1 cellular context compared by ENCODE assay signal in the genomic region with DNA sequence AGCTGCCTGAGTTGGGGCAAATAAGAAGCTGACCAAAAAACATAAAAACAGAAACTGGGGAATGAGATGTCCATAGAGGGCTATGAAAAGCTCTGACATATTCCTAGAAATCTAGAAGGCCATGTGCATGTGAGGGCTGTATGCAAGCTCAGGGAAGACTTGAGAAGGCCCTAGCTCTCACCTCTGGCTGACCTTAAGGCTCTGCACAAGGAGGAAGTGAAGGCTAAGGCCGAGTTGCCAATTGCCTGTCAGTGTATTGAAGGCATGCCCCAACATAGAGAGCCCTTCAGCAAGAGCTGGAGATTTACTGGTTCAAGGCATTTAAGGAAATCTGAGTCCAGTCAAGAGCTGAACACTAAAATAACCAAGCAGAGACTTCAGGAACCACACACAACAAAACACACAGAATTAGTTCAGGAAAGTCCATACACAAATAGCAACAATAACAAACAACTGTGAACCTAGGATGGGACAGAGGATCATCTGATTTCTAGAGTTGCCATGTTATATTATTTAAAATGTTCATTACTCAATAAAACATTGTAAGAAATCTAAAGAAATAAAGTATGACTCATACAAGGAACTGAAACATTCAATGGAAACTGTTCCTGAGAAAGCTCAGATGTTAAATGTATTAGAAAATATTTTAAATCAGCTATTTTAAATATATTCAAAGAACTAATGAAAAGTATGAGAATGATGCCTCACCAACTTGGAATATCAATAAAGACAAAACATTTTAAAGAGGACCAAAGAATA.
A peak's percentile ranks its signal among the peaks of the same experiment; 100 is the strongest.
TF ChIP-seq lines count a peak whose summit lies in the region.

No MANE protein-coding gene starts in this region.

TF ChIP-seq in IMR-90, 13 proteins besides CTCF, POLR2A, EP300 and RAD21:
- no peak for TF ChIP-seq MAFK (IDR thresholded peaks at IDR 0.05; ENCODE audit: low read depth, low read length)
- TF ChIP-seq MXI1 (IDR thresholded peaks at IDR 0.05; ENCODE audit: borderline replicate concordance, low read depth, low read length): no peak
- no peak for TF ChIP-seq BHLHE40 (IDR thresholded peaks at IDR 0.05; ENCODE audit: low read depth, low read length)
- TF ChIP-seq ELK1 (IDR thresholded peaks at IDR 0.05; ENCODE audit: borderline replicate concordance, low read depth, low read length): no peak
- TF ChIP-seq FOS (IDR thresholded peaks at IDR 0.05; ENCODE audit: low read depth, low read length): peak; percentile 55; the same call in 1 of the 2 replicates
